Comparison of ENCODE assay signal across 8 cellular contexts in genomic region chr6:28281288-28282064, GRCh38. TPM values are rescaled to one million over a fixed set of nuclear protein-coding genes. Genes with fewer than 3 reads are reported as not detected.
DNase-seq lines count a peak whose midpoint lies in the region; ATAC-seq and TF ChIP-seq lines count a peak whose summit lies in the region.

Gene PGBD1 (plus strand): TSS chr6:28281572. CDS start chr6:28283814, 2,242 bp downstream.

- H3K36me3 ChIP-seq in OCI-LY3 (replicated peaks; ENCODE audit: low read depth, low read length), result peaks cover 6% of the 10 kb centered on the region
- H3K36me3 ChIP-seq in naive thymus-derived CD4-positive, alpha-beta T cell (ENCODE audit: control insufficient read depth in 2 of 3, insufficient read depth in 3 of 3, low read length in 3 of 3), result peaks cover 0 to 13% (median 0%) of the 10 kb centered on the region in 3 experiments

- H3K9ac ChIP-seq in OCI-LY3 (ENCODE audit: low read length), result peak within 1 kb of the TSS; percentile 73

- peak within 1 kb of the TSS; percentile 73 to 89 (median 77) for H3K4me3 Mint-ChIP-seq in naive thymus-derived CD4-positive, alpha-beta T cell
- H3K4me3 Mint-ChIP-seq in stimulated activated naive CD8-positive, alpha-beta T cell treated with anti-CD3 and anti-CD28 coated beads, Interleukin-15, amount 100 ng/mL, for 72 hours, result peak within 1 kb of the TSS; percentile 86 to 91

- ATAC-seq in GM21423 (IDR thresholded peaks at IDR 0.05; ENCODE audit: unreplicated experiment), result peak; percentile 77
- ATAC-seq in naive thymus-derived CD4-positive, alpha-beta T cell, result peak; percentile 79
- ATAC-seq in stimulated activated naive CD8-positive, alpha-beta T cell treated with anti-CD3 and anti-CD28 coated beads, Interleukin-15, amount 100 ng/mL, for 72 hours, result peak; percentile 97

- H3K79me2 ChIP-seq in OCI-LY3 (ENCODE audit: low read length), result peaks cover 5% of the 10 kb centered on the region; the same call in 1 of the 2 replicates

- peaks cover 7 to 17% (median 10%) of the 10 kb centered on the region in 7 donors for H3K4me1 Mint-ChIP-seq in naive thymus-derived CD4-positive, alpha-beta T cell
- peaks cover 16% of the 10 kb centered on the region for H3K4me1 Mint-ChIP-seq in stimulated activated naive CD8-positive, alpha-beta T cell treated with anti-CD3 and anti-CD28 coated beads, Interleukin-15, amount 100 ng/mL, for 72 hours

- no peak for TF ChIP-seq CTCF in OCI-LY3 (IDR thresholded peaks at IDR 0.05; ENCODE audit: low read depth, low read length)

- H3K27me3 Mint-ChIP-seq in naive thymus-derived CD4-positive, alpha-beta T cell, result peaks cover 7 to 46% (median 35%) of the 10 kb centered on the region in 5 donors
- H3K27me3 Mint-ChIP-seq in stimulated activated naive CD8-positive, alpha-beta T cell treated with anti-CD3 and anti-CD28 coated beads, Interleukin-15, amount 100 ng/mL, for 72 hours, result peaks cover 13% of the 10 kb centered on the region

- H3K4me3 ChIP-seq in OCI-LY3 (ENCODE audit: low read length), result peak within 1 kb of the TSS; percentile 89
- peak within 1 kb of the TSS; percentile 46 for H3K4me3 ChIP-seq in naive thymus-derived CD4-positive, alpha-beta T cell (ENCODE audit: low read length)

- H3K27ac ChIP-seq in OCI-LY3 (ENCODE audit: low read length), result no peak within 1 kb of the TSS
- H3K27ac ChIP-seq in naive thymus-derived CD4-positive, alpha-beta T cell (ENCODE audit: low read depth, low read length), result no peak within 1 kb of the TSS

- H3K4me2 ChIP-seq in OCI-LY3 (ENCODE audit: low read length), result peak within 1 kb of the TSS; percentile 74

- peak within 1 kb of the TSS; percentile 90 for H2AFZ ChIP-seq in OCI-LY3 (ENCODE audit: low read depth, low read length)

- CTCF ChIA-PET in naive thymus-derived CD4-positive, alpha-beta T cell (lab: Charles Lee), result interaction anchor here (1.5 kb wide), 1 partner anchor 13 kb away, joined by 5 read pairs; no protein-coding TSS in a partner anchor

- no peaks in the 10 kb centered on the region for H4K20me1 ChIP-seq in OCI-LY3 (ENCODE audit: insufficient read depth, low read length)

- H3K9me3 Mint-ChIP-seq in naive thymus-derived CD4-positive, alpha-beta T cell, result peaks cover 0 to 38% (median 5%) of the 10 kb centered on the region in 11 donors
- H3K9me3 Mint-ChIP-seq in stimulated activated naive CD8-positive, alpha-beta T cell treated with anti-CD3 and anti-CD28 coated beads, Interleukin-15, amount 100 ng/mL, for 72 hours, result no peaks in the 10 kb centered on the region

- peaks cover 11% of the 10 kb centered on the region; the same call in 1 of the 2 replicates for H3K4me1 ChIP-seq in OCI-LY3 (ENCODE audit: low read length)
- peaks cover 0 to 6% of the 10 kb centered on the region in 2 donors for H3K4me1 ChIP-seq in naive thymus-derived CD4-positive, alpha-beta T cell (ENCODE audit: control insufficient read depth in 2 of 2, insufficient read depth in 2 of 2, low read length in 2 of 2)

- peak within 1 kb of the TSS in 3 of 9 donors; percentile 30 to 74 (median 31) for H3K27ac Mint-ChIP-seq in naive thymus-derived CD4-positive, alpha-beta T cell
- H3K27ac Mint-ChIP-seq in stimulated activated naive CD8-positive, alpha-beta T cell treated with anti-CD3 and anti-CD28 coated beads, Interleukin-15, amount 100 ng/mL, for 72 hours, result peak within 1 kb of the TSS in 1 of 2 donors; percentile 73

- H3K27me3 ChIP-seq in OCI-LY3 (ENCODE audit: low read depth, low read length), result no peaks in the 10 kb centered on the region
- peaks cover 0 to 5% of the 10 kb centered on the region in 2 donors for H3K27me3 ChIP-seq in naive thymus-derived CD4-positive, alpha-beta T cell (ENCODE audit: control insufficient read depth in 2 of 2, insufficient read depth in 2 of 2, low read length in 2 of 2)

- no peaks in the 10 kb centered on the region for H3K9me3 ChIP-seq in OCI-LY3 (ENCODE audit: insufficient read depth, low read length)
- no peaks in the 10 kb centered on the region for H3K9me3 ChIP-seq in naive thymus-derived CD4-positive, alpha-beta T cell (ENCODE audit: control insufficient read depth in 2 of 3, low read length in 3 of 3)

- POLR2A ChIA-PET in naive thymus-derived CD4-positive, alpha-beta T cell (lab: Charles Lee), result interaction anchor here (0.5 to 0.8 kb wide), 2 partner anchors 28 to 556 kb away, joined by 3 read pairs; no protein-coding TSS in a partner anchor

- intact Hi-C loops in naive thymus-derived CD4-positive, alpha-beta T cell (cut with micrococcal nuclease), result loop anchor here in 1 of 2 donors (1.0 kb wide), 2 partner anchors 14 to 29 kb away; partner anchors contain the start of genes ZKSCAN4 and ZSCAN26

- DNase-seq in DMS114 treated with DMSO at 0.1 percent for 48 hours (lab: John Stamatoyannopoulos, UW; ENCODE audit: unreplicated experiment) (peak; percentile 61), HuH-7 (ENCODE audit: low spot score) (peak; percentile 66), activated T-helper 1 cell treated with Interleukin-2 at 50 U/mL for 16 hours (ENCODE audit: low read depth) (peak; percentile 9), fibroblast of peridontal ligament (ENCODE audit: extremely low read depth) (peak; percentile 68)
- DNase-seq in naive thymus-derived CD4-positive, alpha-beta T cell, result peak; percentile 12 to 62 (median 26)
- DNase-seq in stimulated activated naive CD8-positive, alpha-beta T cell treated with anti-CD3 and anti-CD28 coated beads, Interleukin-15, amount 100 ng/mL, for 72 hours, result peak; percentile 70 to 73

- peaks cover 3 to 34% (median 23%) of the 10 kb centered on the region in 5 donors for H3K36me3 Mint-ChIP-seq in naive thymus-derived CD4-positive, alpha-beta T cell

RNA-seq across cellular contexts. Expression of gene PGBD1, which starts in this region (rescaled TPM):
- total RNA-seq in naive thymus-derived CD4-positive, alpha-beta T cell, result 1 to 10 TPM; 1.1 to 1.7 (median 1.2) TPM
- under 1 TPM; 0.60 to 0.89 TPM for polyA plus RNA-seq in naive thymus-derived CD4-positive, alpha-beta T cell

Comparison
In these comparisons a context has a peak if more than half of its experiments do, and no peak if none do; other contexts are left out.
1. DNase-seq: peak in every context shown above with its lines; median percentile 72 in stimulated activated naive CD8-positive, alpha-beta T cell treated with anti-CD3 and anti-CD28 coated beads, Interleukin-15, amount 100 ng/mL, for 72 hours; 68 in fibroblast of peridontal ligament; 66 in HuH-7; 61 in DMS114 treated with DMSO at 0.1 percent for 48 hours; 26 in naive thymus-derived CD4-positive, alpha-beta T cell; 9 in activated T-helper 1 cell treated with Interleukin-2 at 50 U/mL for 16 hours.